Comparison of ENCODE assay signal across 11 cellular contexts in the genomic region with DNA sequence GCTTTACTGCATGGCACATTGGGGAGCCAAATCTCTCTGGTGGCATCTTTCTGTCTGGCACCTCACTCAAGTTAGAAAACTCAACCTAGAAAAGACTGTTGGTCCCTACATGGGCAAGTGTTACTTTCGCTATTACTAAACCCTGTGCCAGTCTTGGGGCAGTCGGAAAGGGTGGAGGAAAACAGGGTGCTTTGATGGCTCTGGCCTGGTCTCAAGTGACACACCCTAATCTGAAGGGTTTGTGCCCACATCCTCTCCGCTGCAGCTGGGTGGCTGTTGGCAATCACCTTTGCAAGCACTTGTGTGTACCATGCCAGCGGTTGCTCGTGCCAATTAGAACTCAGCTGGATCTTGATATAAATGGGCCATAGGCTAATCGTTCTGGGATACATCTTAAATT.
A peak's percentile ranks its signal among the peaks of the same experiment; 100 is the strongest.
DNase-seq lines count a peak whose midpoint lies in the region; ATAC-seq lines count a peak whose summit lies in the region.
"Had no signal": no experiment of that assay in that cellular context is flagged by ENCODE, and none has a peak within 500 bp of the region (broad histone marks: within the 10 kb centered on the region; RNA-seq: fewer than 3 reads in every experiment).

No MANE protein-coding gene starts in this region.

- peaks cover 2% of the 10 kb centered on the region for H3K36me3 Mint-ChIP-seq in activated CD8-positive, alpha-beta memory T cell treated with anti-CD3 and anti-CD28 coated beads, Interleukin-2, amount 10 ng/mL, durations not matched to agents 7 days and 5 days
- H3K36me3 Mint-ChIP-seq in activated T-cell treated with anti-CD3 and anti-CD28 coated beads, Interleukin-2, amount 50 U/mL, for 72 hours (ENCODE audit: insufficient read depth in 2 of 2): peaks cover 0 to 3% of the 10 kb centered on the region in 2 donors
- no peaks in the 10 kb centered on the region for H3K36me3 Mint-ChIP-seq in naive B cell

- CTCF ChIA-PET in activated CD8-positive, alpha-beta memory T cell treated with anti-CD3 and anti-CD28 coated beads, Interleukin-2, amount 10 ng/mL, durations not matched to agents 7 days and 5 days (lab: Charles Lee): interaction anchor here (3.2 kb wide), 1 partner anchor 13 kb away, joined by 13 read pairs; no protein-coding TSS in a partner anchor

- in situ Hi-C loops in ACHN (cut with HindIII; ENCODE audit: low pct_ligation_motif_present, low pct_unique_long_range_greater_than_20kb, low sequenced_read_pairs): no loop called here

- H3K9me3 Mint-ChIP-seq in activated CD8-positive, alpha-beta memory T cell treated with anti-CD3 and anti-CD28 coated beads, Interleukin-2, amount 10 ng/mL, durations not matched to agents 7 days and 5 days (ENCODE audit: low read depth): no peaks in the 10 kb centered on the region
- H3K9me3 Mint-ChIP-seq in activated T-cell treated with anti-CD3 and anti-CD28 coated beads, Interleukin-2, amount 50 U/mL, for 72 hours: no peaks in the 10 kb centered on the region
- no peaks in the 10 kb centered on the region for H3K9me3 Mint-ChIP-seq in naive B cell

- H3K27ac Mint-ChIP-seq in activated CD8-positive, alpha-beta memory T cell treated with anti-CD3 and anti-CD28 coated beads, Interleukin-2, amount 10 ng/mL, durations not matched to agents 7 days and 5 days: peak overlapping the region; percentile 79
- H3K27ac Mint-ChIP-seq in activated T-cell treated with anti-CD3 and anti-CD28 coated beads, Interleukin-2, amount 50 U/mL, for 72 hours: peak overlapping the region; percentile 78
- H3K27ac Mint-ChIP-seq in naive B cell: peak overlapping the region in 3 of 6 donors; percentile 8 to 88 (median 73)

- H3K4me3 Mint-ChIP-seq in activated CD8-positive, alpha-beta memory T cell treated with anti-CD3 and anti-CD28 coated beads, Interleukin-2, amount 10 ng/mL, durations not matched to agents 7 days and 5 days: no peak overlapping the region
- peak overlapping the region; percentile 56 to 61 for H3K4me3 Mint-ChIP-seq in activated T-cell treated with anti-CD3 and anti-CD28 coated beads, Interleukin-2, amount 50 U/mL, for 72 hours
- no peak overlapping the region for H3K4me3 Mint-ChIP-seq in naive B cell

- peak; percentile 70 for DNase-seq in activated CD8-positive, alpha-beta memory T cell treated with anti-CD3 and anti-CD28 coated beads, Interleukin-2, amount 10 ng/mL, durations not matched to agents 7 days and 5 days
- no peak for DNase-seq in activated CD8-positive, alpha-beta memory T cell treated with anti-CD3 and anti-CD28 coated beads, Interleukin-2, amount 50 U/mL, for 48 hours
- DNase-seq in activated T-cell treated with anti-CD3 and anti-CD28 coated beads, Interleukin-2, amount 50 U/mL, for 72 hours: peak; percentile 40 to 47
- no peak for DNase-seq in naive B cell
- no peak for DNase-seq in ACHN
- DNase-seq in posterior vena cava (ENCODE audit: low spot score): no peak
- no peak for DNase-seq in epidermal melanocyte (ENCODE audit: insufficient read length, low spot score)
- DNase-seq: NCI-H774, right lobe of liver had no signal

- peaks cover 2% of the 10 kb centered on the region for H3K27me3 Mint-ChIP-seq in activated CD8-positive, alpha-beta memory T cell treated with anti-CD3 and anti-CD28 coated beads, Interleukin-2, amount 10 ng/mL, durations not matched to agents 7 days and 5 days
- peaks cover 12% of the 10 kb centered on the region for H3K27me3 Mint-ChIP-seq in activated T-cell treated with anti-CD3 and anti-CD28 coated beads, Interleukin-2, amount 50 U/mL, for 72 hours (ENCODE audit: low read depth)
- no peaks in the 10 kb centered on the region for H3K27me3 Mint-ChIP-seq in naive B cell

- ATAC-seq in activated CD8-positive, alpha-beta memory T cell treated with anti-CD3 and anti-CD28 coated beads, Interleukin-2, amount 10 ng/mL, durations not matched to agents 7 days and 5 days: peak; percentile 56
- ATAC-seq in HG03378 (IDR thresholded peaks at IDR 0.05; ENCODE audit: unreplicated experiment): peak; percentile 42
- peak; percentile 15 to 26 for ATAC-seq in activated T-cell treated with anti-CD3 and anti-CD28 coated beads, Interleukin-2, amount 50 U/mL, for 72 hours (replicated peaks in 1 of 2)
- ATAC-seq in naive B cell (ENCODE audit: low read depth in 2 of 2): peak; percentile 46 to 57
- ATAC-seq: A549, right lobe of liver had no signal

- intact Hi-C loops in posterior vena cava (cut with DNase I): no loop called here

- H3K4me1 Mint-ChIP-seq in activated CD8-positive, alpha-beta memory T cell treated with anti-CD3 and anti-CD28 coated beads, Interleukin-2, amount 10 ng/mL, durations not matched to agents 7 days and 5 days: peaks cover 75% of the 10 kb centered on the region
- peaks cover 84% of the 10 kb centered on the region for H3K4me1 Mint-ChIP-seq in activated T-cell treated with anti-CD3 and anti-CD28 coated beads, Interleukin-2, amount 50 U/mL, for 72 hours (ENCODE audit: low read depth)
- peaks cover 37 to 43% (median 39%) of the 10 kb centered on the region in 3 donors for H3K4me1 Mint-ChIP-seq in naive B cell

Comparison
In these comparisons a context has a peak if more than half of its experiments do, and no peak if none do; other contexts are left out.
1. DNase-seq: peak in activated CD8-positive, alpha-beta memory T cell treated with anti-CD3 and anti-CD28 coated beads, Interleukin-2, amount 10 ng/mL, durations not matched to agents 7 days and 5 days (single experiment) and activated T-cell treated with anti-CD3 and anti-CD28 coated beads, Interleukin-2, amount 50 U/mL, for 72 hours (2 of 2); none in activated CD8-positive, alpha-beta memory T cell treated with anti-CD3 and anti-CD28 coated beads, Interleukin-2, amount 50 U/mL, for 48 hours (single experiment), naive B cell (single experiment), ACHN (single experiment), posterior vena cava (single experiment) and epidermal melanocyte (single experiment).
2. H3K4me3 Mint-ChIP-seq: peak in activated T-cell treated with anti-CD3 and anti-CD28 coated beads, Interleukin-2, amount 50 U/mL, for 72 hours (2 of 2); none in activated CD8-positive, alpha-beta memory T cell treated with anti-CD3 and anti-CD28 coated beads, Interleukin-2, amount 10 ng/mL, durations not matched to agents 7 days and 5 days (single experiment) and naive B cell (0 of 8).
3. Peak in every context shown above with its lines, with median percentiles within 50 percentile points of each other: ATAC-seq.